In the genomic region with DNA sequence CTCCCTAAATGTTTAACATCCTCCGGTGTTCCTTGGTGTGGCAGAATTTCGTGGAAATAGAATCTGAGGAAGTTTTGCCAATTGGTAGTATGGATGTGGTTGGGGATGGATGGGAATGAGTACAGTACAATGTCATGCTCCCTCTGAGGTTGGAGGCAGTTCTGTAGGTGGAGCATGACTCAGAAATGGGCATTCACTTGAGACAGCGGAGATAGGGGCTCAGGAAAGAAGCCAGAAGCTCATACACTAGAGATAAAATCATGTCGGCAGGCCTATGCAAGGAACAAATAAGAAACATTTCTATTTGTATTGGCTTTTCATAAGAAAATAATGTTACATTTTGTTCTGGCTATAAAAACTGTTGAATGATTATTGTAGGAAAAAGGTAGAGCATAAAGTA, we compare ENCODE assay signal across 28 cellular contexts.
"Had no signal": no experiment of that assay in that cellular context is flagged by ENCODE, and none has a peak within 500 bp of the region (broad histone marks: within the 10 kb centered on the region; RNA-seq: fewer than 3 reads in every experiment).

No MANE protein-coding gene starts in this region.

- H3K27ac ChIP-seq: epithelial cell of prostate, esophagus squamous epithelium, right lobe of liver, suprapubic skin, transverse colon, WERI-Rb-1 had no signal

- H3K4me1 ChIP-seq: esophagus squamous epithelium, right lobe of liver, suprapubic skin, transverse colon had no signal

- DNase-seq: activated CD4-positive, alpha-beta T cell treated with anti-CD3 and anti-CD28 coated beads for 48 hours; activated CD4-positive, alpha-beta T cell treated with anti-CD3 and anti-CD28 coated beads, Interleukin-2, amount 50 U/mL, for 48 hours; activated CD8-positive, alpha-beta memory T cell treated with anti-CD3 and anti-CD28 coated beads for 24 hours; activated gamma-delta T cell; activated naive CD4-positive, alpha-beta T cell treated with anti-CD3 and anti-CD28 coated beads, Interleukin-2, amount 10 ng/mL, durations not matched to agents 7 days and 5 days; activated naive CD8-positive, alpha-beta T cell treated with anti-CD3 and anti-CD28 coated beads, Interleukin-2, amount 10 ng/mL, durations not matched to agents 7 days and 5 days; activated T-cell treated with anti-CD3 and anti-CD28 coated beads, Interleukin-2, amount 50 U/mL, for 1 hour; amniotic stem cell; dermis blood vessel endothelial cell; effector CD4-positive, alpha-beta T cell; esophagus squamous epithelium; head of caudate nucleus; hippocampal formation; kidney; left colon; naive thymus-derived CD4-positive, alpha-beta T cell; ovary; right lobe of liver; small intestine; stimulated activated CD4-positive, alpha-beta T cell treated with anti-CD3 and anti-CD28 coated beads, Interleukin-1b, Interleukin-23, amount 100 ng/mL, for 48 hours; stimulated activated CD4-positive, alpha-beta T cell treated with anti-CD3 and anti-CD28 coated beads, Interleukin-4, amount 100 ng/mL, for 4 hours; stimulated activated naive B cell treated with anti-CD40 and anti-IgM and Interleukin-4, amounts not matched to agents 10 μg/mL and 1 μg/mL and 100 μg/mL, for 72 hours; SW 1271; T-helper 9 cell; transverse colon; WERI-Rb-1 had no signal

- H3K36me3 ChIP-seq: esophagus squamous epithelium, ovary, right lobe of liver, suprapubic skin, transverse colon, WERI-Rb-1 had no signal

- H3K9me3 ChIP-seq: esophagus squamous epithelium, ovary, right lobe of liver, suprapubic skin, transverse colon had no signal

- H3K27me3 ChIP-seq: esophagus squamous epithelium, ovary, right lobe of liver, transverse colon had no signal

- H3K4me3 ChIP-seq: esophagus squamous epithelium, ovary, right lobe of liver, suprapubic skin, transverse colon had no signal
